In the genomic region with DNA sequence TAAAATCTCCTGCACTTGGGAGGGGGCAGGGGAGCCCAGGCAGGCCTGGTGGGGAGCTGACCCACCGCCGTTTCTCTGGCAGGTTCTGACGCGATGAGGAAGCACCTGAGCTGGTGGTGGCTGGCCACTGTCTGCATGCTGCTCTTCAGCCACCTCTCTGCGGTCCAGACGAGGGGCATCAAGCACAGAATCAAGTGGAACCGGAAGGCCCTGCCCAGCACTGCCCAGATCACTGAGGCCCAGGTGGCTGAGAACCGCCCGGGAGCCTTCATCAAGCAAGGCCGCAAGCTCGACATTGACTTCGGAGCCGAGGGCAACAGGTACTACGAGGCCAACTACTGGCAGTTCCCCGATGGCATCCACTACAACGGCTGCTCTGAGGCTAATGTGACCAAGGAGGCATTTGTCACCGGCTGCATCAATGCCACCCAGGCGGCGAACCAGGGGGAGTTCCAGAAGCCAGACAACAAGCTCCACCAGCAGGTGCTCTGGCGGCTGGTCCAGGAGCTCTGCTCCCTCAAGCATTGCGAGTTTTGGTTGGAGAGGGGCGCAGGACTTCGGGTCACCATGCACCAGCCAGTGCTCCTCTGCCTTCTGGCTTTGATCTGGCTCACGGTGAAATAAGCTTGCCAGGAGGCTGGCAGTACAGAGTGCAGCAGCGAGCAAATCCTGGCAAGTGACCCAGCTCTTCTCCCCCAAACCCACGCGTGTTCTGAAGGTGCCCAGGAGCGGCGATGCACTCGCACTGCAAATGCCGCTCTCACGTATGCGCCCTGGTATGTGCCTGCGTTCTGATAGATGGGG, we compare ENCODE assay signal across 27 cellular contexts. TPM values are rescaled to one million over a fixed set of nuclear protein-coding genes. Genes with fewer than 3 reads are reported as not detected.
"Had no signal": no experiment of that assay in that cellular context is flagged by ENCODE, and none has a peak within 500 bp of the region (broad histone marks: within the 10 kb centered on the region; RNA-seq: fewer than 3 reads in every experiment).

No MANE protein-coding gene starts in this region.

- H3K27me3 Mint-ChIP-seq: activated CD8-positive, alpha-beta T cell treated with anti-CD3 and anti-CD28 coated beads for 36 hours; activated naive CD4-positive, alpha-beta T cell treated with anti-CD3 and anti-CD28 coated beads, Interleukin-2, amount 50 U/mL, for 24 hours; activated naive CD8-positive, alpha-beta T cell treated with anti-CD3 and anti-CD28 coated beads, Interleukin-2, amount 10 ng/mL, durations not matched to agents 7 days and 5 days; activated T-cell treated with anti-CD3 and anti-CD28 coated beads, Interleukin-2, amount 50 U/mL, for 24 hours had no signal

- H3K9me3 ChIP-seq: ascending aorta, SJCRH30 had no signal

- DNase-seq: activated CD4-positive, alpha-beta T cell treated with anti-CD3 and anti-CD28 coated beads, Interleukin-2, amount 10 ng/mL, durations not matched to agents 24 days and 14 days; activated CD4-positive, alpha-beta T cell treated with anti-CD3 and anti-CD28 coated beads, Interleukin-2, amount 50 U/mL, for 4 hours; activated CD8-positive, alpha-beta T cell treated with anti-CD3 and anti-CD28 coated beads for 36 hours; activated gamma-delta T cell; activated naive CD4-positive, alpha-beta T cell treated with Interleukin-2 at 50 U/mL for 16 hours; activated naive CD8-positive, alpha-beta T cell treated with anti-CD3 and anti-CD28 coated beads, Interleukin-2, amount 10 ng/mL, durations not matched to agents 7 days and 5 days; activated T-cell treated with anti-CD3 and anti-CD28 coated beads, Interleukin-2, amount 50 U/mL, for 24 hours; NCI-H1092 treated with DMSO at 0.1 percent for 48 hours; NCI-H1417; NCI-H187 treated with DMSO at 0.1 percent for 48 hours; NCI-H2081; NCI-H226; NCI-H446 treated with DMSO at 0.1 percent for 48 hours; NCI-H524; NCI-H69; NCI-H82; SHP77; SJCRH30 had no signal

- H3K27ac Mint-ChIP-seq: activated CD4-positive, alpha-beta T cell treated with anti-CD3 and anti-CD28 coated beads, Interleukin-2, amount 10 ng/mL, durations not matched to agents 24 days and 14 days; activated CD8-positive, alpha-beta T cell treated with anti-CD3 and anti-CD28 coated beads for 36 hours; activated naive CD4-positive, alpha-beta T cell treated with anti-CD3 and anti-CD28 coated beads, Interleukin-2, amount 50 U/mL, for 24 hours; activated naive CD8-positive, alpha-beta T cell treated with anti-CD3 and anti-CD28 coated beads, Interleukin-2, amount 10 ng/mL, durations not matched to agents 7 days and 5 days; activated T-cell treated with anti-CD3 and anti-CD28 coated beads, Interleukin-2, amount 50 U/mL, for 24 hours; activated T-helper 2 cell treated with anti-CD3 and anti-CD28 coated beads, Interferon-gamma antibody, Interleukin-2, Interleukin-4, amounts not matched to agents 10 μg/mL and 5 μg/mL and 100 μg/mL, durations not matched to agents 14 hours and 24 hours and 36 hours; T-helper 1 cell treated with Interleukin-12 subunit alpha and Interleukin-12 subunit beta and Interleukin-4 antibody, amounts not matched to agents 30 μg/mL and 1 μg/mL, for 36 hours; T-helper 2 cell treated with Interferon-gamma antibody and Interleukin-4, amounts not matched to agents 5 μg/mL and 100 μg/mL, for 36 hours had no signal

- H3K4me3 ChIP-seq: ascending aorta, SJCRH30, SK-N-MC had no signal

- H3K4me1 ChIP-seq: ascending aorta had no signal

- H3K27me3 ChIP-seq: ascending aorta had no signal

- H3K27ac ChIP-seq: ascending aorta, SJCRH30, SK-N-MC had no signal

- H3K36me3 ChIP-seq: ascending aorta, SJCRH30 had no signal

- H3K4me3 Mint-ChIP-seq: activated CD4-positive, alpha-beta T cell treated with anti-CD3 and anti-CD28 coated beads, Interleukin-2, amount 10 ng/mL, durations not matched to agents 24 days and 14 days; activated CD8-positive, alpha-beta T cell treated with anti-CD3 and anti-CD28 coated beads for 36 hours; activated naive CD4-positive, alpha-beta T cell treated with anti-CD3 and anti-CD28 coated beads, Interleukin-2, amount 50 U/mL, for 24 hours; activated naive CD8-positive, alpha-beta T cell treated with anti-CD3 and anti-CD28 coated beads, Interleukin-2, amount 10 ng/mL, durations not matched to agents 7 days and 5 days; activated T-cell treated with anti-CD3 and anti-CD28 coated beads, Interleukin-2, amount 50 U/mL, for 24 hours; T-helper 1 cell treated with Interleukin-12 subunit alpha and Interleukin-12 subunit beta and Interleukin-4 antibody, amounts not matched to agents 30 μg/mL and 1 μg/mL, for 36 hours; T-helper 2 cell treated with Interferon-gamma antibody and Interleukin-4, amounts not matched to agents 5 μg/mL and 100 μg/mL, for 36 hours had no signal

- H3K9me3 Mint-ChIP-seq: activated CD4-positive, alpha-beta T cell treated with anti-CD3 and anti-CD28 coated beads, Interleukin-2, amount 10 ng/mL, durations not matched to agents 24 days and 14 days; activated CD8-positive, alpha-beta T cell treated with anti-CD3 and anti-CD28 coated beads for 36 hours; activated naive CD4-positive, alpha-beta T cell treated with anti-CD3 and anti-CD28 coated beads, Interleukin-2, amount 50 U/mL, for 24 hours; activated naive CD8-positive, alpha-beta T cell treated with anti-CD3 and anti-CD28 coated beads, Interleukin-2, amount 10 ng/mL, durations not matched to agents 7 days and 5 days; activated T-cell treated with anti-CD3 and anti-CD28 coated beads, Interleukin-2, amount 50 U/mL, for 24 hours; activated T-helper 2 cell treated with anti-CD3 and anti-CD28 coated beads, Interferon-gamma antibody, Interleukin-2, Interleukin-4, amounts not matched to agents 10 μg/mL and 5 μg/mL and 100 μg/mL, durations not matched to agents 14 hours and 24 hours and 36 hours; T-helper 1 cell treated with Interleukin-12 subunit alpha and Interleukin-12 subunit beta and Interleukin-4 antibody, amounts not matched to agents 30 μg/mL and 1 μg/mL, for 36 hours; T-helper 2 cell treated with Interferon-gamma antibody and Interleukin-4, amounts not matched to agents 5 μg/mL and 100 μg/mL, for 36 hours had no signal

- ATAC-seq: activated CD8-positive, alpha-beta T cell treated with anti-CD3 and anti-CD28 coated beads for 36 hours; Panc1 had no signal

- H3K36me3 Mint-ChIP-seq: activated naive CD4-positive, alpha-beta T cell treated with anti-CD3 and anti-CD28 coated beads, Interleukin-2, amount 50 U/mL, for 24 hours; activated naive CD8-positive, alpha-beta T cell treated with anti-CD3 and anti-CD28 coated beads, Interleukin-2, amount 10 ng/mL, durations not matched to agents 7 days and 5 days had no signal

RNA-seq across cellular contexts. Expression of gene PRND, which starts 3.0 kb away (rescaled TPM):
- total RNA-seq: activated CD4-positive, alpha-beta T cell treated with anti-CD3 and anti-CD28 coated beads, Interleukin-2, amount 10 ng/mL, durations not matched to agents 24 days and 14 days; activated CD8-positive, alpha-beta memory T cell treated with anti-CD3 and anti-CD28 coated beads for 36 hours; activated CD8-positive, alpha-beta T cell treated with anti-CD3 and anti-CD28 coated beads for 36 hours; activated naive CD8-positive, alpha-beta T cell treated with anti-CD3 and anti-CD28 coated beads, Interleukin-2, amount 10 ng/mL, durations not matched to agents 7 days and 5 days; activated T-helper 2 cell treated with anti-CD3 and anti-CD28 coated beads, Interferon-gamma antibody, Interleukin-2, Interleukin-4, amounts not matched to agents 10 μg/mL and 5 μg/mL and 100 μg/mL, durations not matched to agents 14 hours and 24 hours and 36 hours; ascending aorta; M059J; SJCRH30 had no signal
